Comparison of ENCODE assay signal across 1 cellular context in genomic region chr2:158101384-158101926, GRCh38.
TF ChIP-seq lines count a peak whose summit lies in the region.

Gene UPP2, plus strand, starts transcription at chr2:158101876. Its CDS starts 188 bp downstream, at chr2:158102064.

TF ChIP-seq in HepG2, 621 proteins besides CTCF, POLR2A, EP300 and RAD21 (continued from another document and continues in another):
- TF ChIP-seq ZBTB46 (CRISPR knock-in tag; IDR thresholded peaks at IDR 0.05; ENCODE audit: borderline replicate concordance) (no peak), ZNF205 (CRISPR knock-in tag; IDR thresholded peaks at IDR 0.05) (no peak), ATF5 (CRISPR knock-in tag; IDR thresholded peaks at IDR 0.05; ENCODE audit: low read depth) (no peak), NKX3-1 (CRISPR knock-in tag; IDR thresholded peaks at IDR 0.05) (no peak), GTF3A (CRISPR knock-in tag; conservative IDR thresholded peaks at IDR 0.05) (no peak), ARID5B (CRISPR knock-in tag; IDR thresholded peaks at IDR 0.05) (peak; percentile 63; the same call in 1 of the 2 replicates), RBM39 (IDR thresholded peaks at IDR 0.05; ENCODE audit: low read depth, low read length, poor library complexity, severe bottlenecking) (no peak), CAMTA2 (CRISPR knock-in tag; IDR thresholded peaks at IDR 0.05; ENCODE audit: borderline replicate concordance) (no peak), POLR2AphosphoS2 (IDR thresholded peaks at IDR 0.05; ENCODE audit: low read depth, low read length) (no peak), ZNF44 (CRISPR knock-in tag; IDR thresholded peaks at IDR 0.05) (0 out of 2 replicates have a peak, but pooled peaks have one; percentile 20), U2AF2 (IDR thresholded peaks at IDR 0.05; ENCODE audit: low read depth, low read length) (no peak), ZNF790 (CRISPR knock-in tag; IDR thresholded peaks at IDR 0.05; ENCODE audit: borderline replicate concordance) (no peak), USF2 (IDR thresholded peaks at IDR 0.05; ENCODE audit: low read depth, low read length) (no peak), USF2 (CRISPR knock-in tag; IDR thresholded peaks at IDR 0.05; ENCODE audit: borderline replicate concordance) (no peak), ZNF614 (CRISPR knock-in tag; IDR thresholded peaks at IDR 0.05; ENCODE audit: borderline replicate concordance) (no peak), HNF4A (CRISPR knock-in tag; IDR thresholded peaks at IDR 0.05) (peak; percentile 77), SAFB2 (CRISPR knock-in tag; IDR thresholded peaks at IDR 0.05; ENCODE audit: borderline replicate concordance, low read depth) (no peak), ZKSCAN1 (IDR thresholded peaks at IDR 0.05; ENCODE audit: low read length) (no peak), SNRNP70 (IDR thresholded peaks at IDR 0.05; ENCODE audit: low read depth, low read length) (no peak), XBP1 (CRISPR knock-in tag; IDR thresholded peaks at IDR 0.05) (no peak), MLXIP (CRISPR knock-in tag; IDR thresholded peaks at IDR 0.05; ENCODE audit: borderline replicate concordance) (no peak), NFE2L2 (IDR thresholded peaks at IDR 0.05; ENCODE audit: low read length) (no peak), ARHGAP35 (CRISPR knock-in tag; IDR thresholded peaks at IDR 0.05; ENCODE audit: borderline replicate concordance) (no peak), AKNA (CRISPR knock-in tag; IDR thresholded peaks at IDR 0.05; ENCODE audit: borderline replicate concordance) (no peak), ZNF878 (CRISPR knock-in tag; IDR thresholded peaks at IDR 0.05) (no peak), NR2F1 (CRISPR knock-in tag; IDR thresholded peaks at IDR 0.05) (no peak), RNF219 (CRISPR knock-in tag; IDR thresholded peaks at IDR 0.05) (no peak), RERE (CRISPR knock-in tag; IDR thresholded peaks at IDR 0.05; ENCODE audit: low read depth) (no peak), RBM22 (optimal IDR thresholded peaks at IDR 0.05; ENCODE audit: low read length) (no peak), ZNF12 (CRISPR knock-in tag; IDR thresholded peaks at IDR 0.05) (no peak), ZNF678 (CRISPR knock-in tag; IDR thresholded peaks at IDR 0.05) (no peak), ZNF563 (CRISPR knock-in tag; IDR thresholded peaks at IDR 0.05) (no peak), PAX8 (CRISPR knock-in tag; IDR thresholded peaks at IDR 0.05; ENCODE audit: borderline replicate concordance) (no peak), ZNF788 (CRISPR knock-in tag; IDR thresholded peaks at IDR 0.05; ENCODE audit: borderline replicate concordance) (no peak)
